ENCODE assay signal across 8 cellular contexts in genomic region chr2:68158134-68158447, GRCh38. TPM values are rescaled to one million over a fixed set of nuclear protein-coding genes. Genes with fewer than 3 reads are reported as not detected.
DNase-seq lines count a peak whose midpoint lies in the region; ATAC-seq and TF ChIP-seq lines count a peak whose summit lies in the region.

No MANE protein-coding gene starts in this region.

- peak overlapping the region; percentile 98 for H2AFZ ChIP-seq in DND-41 (ENCODE audit: low read depth, low read length)

- DNase-seq in DND-41 (no peak), Panc1 (ENCODE audit: low read depth, low spot score) (no peak), pons (ENCODE audit: low spot score) (peak; percentile 3), erythroblast (lab: John Stamatoyannopoulos, UW) (no peak), NCI-H187 treated with DMSO at 0.1 percent for 48 hours (lab: John Stamatoyannopoulos, UW) (no peak), GM10266 (ENCODE audit: extremely low spot score) (no peak), NCI-H1930 (lab: John Stamatoyannopoulos, UW) (no peak)

- 1% methylated on average over 7 of the region's 7 CpGs for WGBS in esophagus, 2 donors

- POLR2A ChIA-PET in Panc1 (lab: Charles Lee): interaction anchor here (0.7 kb wide), 1 partner anchor 309 kb away, joined by 4 read pairs; the partner anchor contains the start of genes APLF and FBXO48

- TF ChIP-seq CTCF in DND-41 (IDR thresholded peaks at IDR 0.05; ENCODE audit: borderline replicate concordance, extremely low read depth, low read length, poor library complexity, severe bottlenecking) (no peak), Panc1 (IDR thresholded peaks at IDR 0.05) (no peak), GM10266 (IDR thresholded peaks at IDR 0.05; ENCODE audit: control insufficient read depth, insufficient read depth, low read depth, missing control alignments) (no peak)

- H3K9me3 ChIP-seq in DND-41 (ENCODE audit: insufficient read depth, low read length, severe bottlenecking) (no peaks in the 10 kb centered on the region), Panc1 (ENCODE audit: control insufficient read depth, insufficient read depth, low read depth, low read length) (no peaks in the 10 kb centered on the region), esophagus (ENCODE audit: control insufficient read depth in 2 of 2, insufficient read depth in 1 of 2, low read depth in 1 of 2, low read length in 1 of 2) (no peaks in the 10 kb centered on the region)

- H3K27ac ChIP-seq in DND-41 (ENCODE audit: low read length) (peak overlapping the region; percentile 97), Panc1 (ENCODE audit: low read length) (peak overlapping the region; percentile 97), esophagus (ENCODE audit: low read depth in 2 of 2, low read length in 1 of 2) (peak overlapping the region; percentile 62 to 92)

- H3K27me3 ChIP-seq in DND-41 (ENCODE audit: insufficient read depth, low read length, poor library complexity) (no peaks in the 10 kb centered on the region), Panc1 (ENCODE audit: control insufficient read depth, insufficient read depth, low read length) (no peaks in the 10 kb centered on the region), esophagus (ENCODE audit: control insufficient read depth in 1 of 2, insufficient read depth in 2 of 2, low read length in 2 of 2) (no peaks in the 10 kb centered on the region)

- H3K4me1 ChIP-seq in DND-41 (ENCODE audit: insufficient read depth, low read length): peaks cover 35% of the 10 kb centered on the region
- peaks cover 8% of the 10 kb centered on the region; the same call in 1 of the 2 replicates for H3K4me1 ChIP-seq in Panc1 (ENCODE audit: control insufficient read depth, insufficient read depth, low read length)
- H3K4me1 ChIP-seq in esophagus (ENCODE audit: control insufficient read depth in 2 of 2, insufficient read depth in 2 of 2, low read length in 1 of 2): no peaks in the 10 kb centered on the region

- BruUV-seq in Panc1 (replicated peaks; lab: Mats Ljungman, UMichigan): TSS peak; percentile 81

- peak overlapping the region; percentile 98 for H3K4me2 ChIP-seq in DND-41 (ENCODE audit: insufficient read depth, low read length)

- CTCF ChIA-PET in Panc1 (lab: Charles Lee): no interaction called here

- no peaks in the 10 kb centered on the region for H4K20me1 ChIP-seq in DND-41 (ENCODE audit: insufficient read depth, low read length)

- H3K9ac ChIP-seq in DND-41 (ENCODE audit: low read depth, low read length): peak overlapping the region; percentile 83

- in situ Hi-C loops in Panc1 (cut with HindIII; ENCODE audit: low pct_unique_long_range_greater_than_20kb, low sequenced_read_pairs): no loop called here

- H3K36me3 ChIP-seq in DND-41 (ENCODE audit: insufficient read depth, low read length): peaks cover 34% of the 10 kb centered on the region
- H3K36me3 ChIP-seq in Panc1 (ENCODE audit: control insufficient read depth, insufficient read depth, low read length): peaks cover 35% of the 10 kb centered on the region
- no peaks in the 10 kb centered on the region for H3K36me3 ChIP-seq in esophagus (ENCODE audit: control insufficient read depth in 2 of 2, insufficient read depth in 2 of 2, low read length in 1 of 2)

- no peak; the same call in 2 of the 3 replicates for ATAC-seq in DND-41 (ENCODE audit: insufficient read depth, low read depth)
- peak; percentile 7 for ATAC-seq in Panc1

- peaks cover 56% of the 10 kb centered on the region for H3K79me2 ChIP-seq in DND-41 (ENCODE audit: insufficient read depth, low read length)

- TF ChIP-seq POLR2A in erythroblast (IDR thresholded peaks at IDR 0.05; ENCODE audit: low read length): no peak

- H3K4me3 ChIP-seq in DND-41 (ENCODE audit: low read depth in 1 of 2, low read length in 2 of 2) (peak overlapping the region; percentile 81 to 99), Panc1 (ENCODE audit: low read depth in 2 of 2, low read length in 2 of 2) (peak overlapping the region; percentile 97 to 99), esophagus (ENCODE audit: low read depth in 1 of 2, low read length in 2 of 2) (peak overlapping the region; percentile 70 to 81)

- intact Hi-C loops in Panc1 (cut with micrococcal nuclease; ENCODE audit: unreplicated experiment): no loop called here

RNA-seq across cellular contexts. Expression of gene PNO1, which starts 0.4 kb away (rescaled TPM):
- total RNA-seq in Panc1 (2021; ENCODE audit: unreplicated experiment): 37.7 TPM
- polyA plus RNA-seq in Panc1 (2012; ENCODE audit: insufficient read length): 35.0 TPM
- 10 to 100 TPM in 1 of 2 donors, 1 to 10 TPM in 1; 3.8 to 11.2 TPM for polyA plus RNA-seq in esophagus
